Comparison of ENCODE assay signal across 8 cellular contexts in the genomic region with DNA sequence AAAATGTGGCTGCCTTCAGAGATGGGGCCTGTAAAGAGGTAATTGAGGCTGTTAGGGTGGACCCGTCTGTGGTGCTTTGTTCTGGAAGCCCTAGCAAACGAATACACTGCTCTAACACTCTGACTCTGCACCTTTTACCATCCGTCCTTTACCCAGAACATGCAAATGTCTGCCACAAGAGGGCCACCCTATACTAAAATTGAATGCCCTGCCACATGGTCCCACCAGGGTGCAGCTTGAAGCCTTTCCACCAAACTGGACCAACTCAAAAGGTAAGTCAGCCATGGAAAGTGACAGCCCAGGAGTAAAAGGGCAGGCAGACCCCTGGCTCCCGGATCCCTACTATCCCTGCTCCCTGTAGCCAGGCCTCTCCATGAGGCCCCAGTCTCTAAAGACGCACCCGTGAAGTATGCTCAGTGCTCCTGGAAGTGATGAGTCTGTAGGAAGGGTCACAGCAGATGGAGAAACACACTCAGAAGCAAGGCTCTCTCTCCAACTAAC. TPM values are rescaled to one million over a fixed set of nuclear protein-coding genes. Genes with fewer than 3 reads are reported as not detected.
A peak's percentile ranks its signal among the peaks of the same experiment; 100 is the strongest.
DNase-seq lines count a peak whose midpoint lies in the region; ATAC-seq, FAIRE-seq and TF ChIP-seq lines count a peak whose summit lies in the region.

No MANE protein-coding gene starts in this region.

- intact Hi-C loops in activated CD4-positive, alpha-beta T cell treated with anti-CD3 and anti-CD28 coated beads, Interleukin-2, amount 10 ng/mL, durations not matched to agents 24 days and 14 days (cut with micrococcal nuclease) = loop anchor here (1.0 to 10.0 kb wide), 6 partner anchors 23 to 458 kb away; partner anchors contain the start of genes DSTN and RRBP1

- peak; percentile 84 for FAIRE-seq in GM19239 (lab: Jason Lieb, UNC)

- no peaks in the 10 kb centered on the region for H3K36me3 Mint-ChIP-seq in activated CD4-positive, alpha-beta T cell treated with anti-CD3 and anti-CD28 coated beads, Interleukin-2, amount 10 ng/mL, durations not matched to agents 24 days and 14 days (ENCODE audit: low read depth)

- peak in 12 of 14 donors; percentile 9 to 79 (median 44) for DNase-seq in C1 segment of cervical spinal cord (lab: John Stamatoyannopoulos, UW)
- DNase-seq in GM19239 (ENCODE audit: insufficient read length, low spot score) = peak; percentile 59
- DNase-seq in NCI-H524 treated with DMSO at 0.1 percent for 48 hours (lab: John Stamatoyannopoulos, UW) = peak; percentile 70
- peak; percentile 91 for DNase-seq in activated CD4-positive, alpha-beta T cell treated with anti-CD3 and anti-CD28 coated beads, Interleukin-2, amount 10 ng/mL, durations not matched to agents 24 days and 14 days
- DNase-seq in coronary artery (ENCODE audit: low spot score) = peak; percentile 88
- peak; percentile 85 to 90 for DNase-seq in lung microvascular endothelial cell (ENCODE audit: low read depth in 2 of 2)
- peak; percentile 38 to 46 for DNase-seq in stimulated activated CD8-positive, alpha-beta memory T cell treated with anti-CD3 and anti-CD28 coated beads, Interleukin-15, amount 100 ng/mL, for 48 hours (ENCODE audit: low read depth in 2 of 2)

- peaks cover 25% of the 10 kb centered on the region for H3K27me3 Mint-ChIP-seq in activated CD4-positive, alpha-beta T cell treated with anti-CD3 and anti-CD28 coated beads, Interleukin-2, amount 10 ng/mL, durations not matched to agents 24 days and 14 days

- H3K9me3 Mint-ChIP-seq in activated CD4-positive, alpha-beta T cell treated with anti-CD3 and anti-CD28 coated beads, Interleukin-2, amount 10 ng/mL, durations not matched to agents 24 days and 14 days = no peaks in the 10 kb centered on the region

- no peak overlapping the region for H3K4me3 ChIP-seq in coronary artery

- peaks cover 26% of the 10 kb centered on the region for H3K4me1 Mint-ChIP-seq in activated CD4-positive, alpha-beta T cell treated with anti-CD3 and anti-CD28 coated beads, Interleukin-2, amount 10 ng/mL, durations not matched to agents 24 days and 14 days

- H3K27ac ChIP-seq in coronary artery = peak overlapping the region; percentile 6 to 66

- peak; percentile 70 for ATAC-seq in HG03442 (IDR thresholded peaks at IDR 0.05; ENCODE audit: unreplicated experiment)

- no peak overlapping the region for H3K27ac Mint-ChIP-seq in activated CD4-positive, alpha-beta T cell treated with anti-CD3 and anti-CD28 coated beads, Interleukin-2, amount 10 ng/mL, durations not matched to agents 24 days and 14 days

- peak; percentile 89 for TF ChIP-seq CTCF in coronary artery (IDR thresholded peaks at IDR 0.05)

- H3K4me3 Mint-ChIP-seq in activated CD4-positive, alpha-beta T cell treated with anti-CD3 and anti-CD28 coated beads, Interleukin-2, amount 10 ng/mL, durations not matched to agents 24 days and 14 days = no peak overlapping the region

RNA-seq across cellular contexts. Expression of gene BFSP1, which starts 5.8 kb away (rescaled TPM):
- 0.33 and 0.43 TPM in 2 replicates for total RNA-seq in activated CD4-positive, alpha-beta T cell treated with anti-CD3 and anti-CD28 coated beads, Interleukin-2, amount 10 ng/mL, durations not matched to agents 24 days and 14 days
- total RNA-seq in lung microvascular endothelial cell = 0.60 and 1.7 TPM in 2 replicates

RNA-seq across cellular contexts. Expression of gene DSTN, which starts 32.9 kb away (rescaled TPM):
- 58.6 and 65.6 TPM in 2 replicates for total RNA-seq in activated CD4-positive, alpha-beta T cell treated with anti-CD3 and anti-CD28 coated beads, Interleukin-2, amount 10 ng/mL, durations not matched to agents 24 days and 14 days
- 59.3 and 87.4 TPM in 2 replicates for total RNA-seq in lung microvascular endothelial cell
